ENCODE assay signal across 16 cellular contexts in genomic region chr14:75342762-75343599, GRCh38.
A peak's percentile ranks its signal among the peaks of the same experiment; 100 is the strongest.
DNase-seq lines count a peak whose midpoint lies in the region; ATAC-seq and TF ChIP-seq lines count a peak whose summit lies in the region.
"Had no signal": no experiment of that assay in that cellular context is flagged by ENCODE, and none has a peak within 500 bp of the region (broad histone marks: within the 10 kb centered on the region; RNA-seq: fewer than 3 reads in every experiment).

No MANE protein-coding gene starts in this region.

- H3K36me3 ChIP-seq in stomach: no peaks in the 10 kb centered on the region
- no peaks in the 10 kb centered on the region for H3K36me3 ChIP-seq in mesenchymal stem cell (ENCODE audit: control insufficient read depth in 1 of 2, insufficient read depth in 2 of 2, low read depth in 1 of 2, low read length in 2 of 2)
- H3K36me3 ChIP-seq: heart left ventricle, neural progenitor cell, uterus had no signal

- no peak for TF ChIP-seq POLR2A in stomach (IDR thresholded peaks at IDR 0.05)

- no peak overlapping the region for H2BK120ac ChIP-seq in mesenchymal stem cell (ENCODE audit: low read depth, low read length)

- peak overlapping the region; percentile 82 to 98 (median 86) for H3K27ac Mint-ChIP-seq in CD14-positive monocyte
- H3K27ac Mint-ChIP-seq: neural progenitor cell had no signal

- H3K4me3 ChIP-seq in stomach: no peak overlapping the region
- H3K4me3 ChIP-seq in mesenchymal stem cell (ENCODE audit: insufficient read depth in 1 of 2, low read depth in 1 of 2, low read length in 2 of 2): no peak overlapping the region
- H3K4me3 ChIP-seq: heart left ventricle, neural progenitor cell, skin epidermis, uterus had no signal

- H3K14ac ChIP-seq in mesenchymal stem cell (ENCODE audit: low read length in 2 of 2): no peak overlapping the region

- H3K9me3 ChIP-seq in stomach (no peaks in the 10 kb centered on the region), mesenchymal stem cell (ENCODE audit: control insufficient read depth, low read length) (no peaks in the 10 kb centered on the region)
- H3K9me3 ChIP-seq: uterus had no signal

- H3K79me1 ChIP-seq in mesenchymal stem cell (replicated peaks; ENCODE audit: low read length, poor library complexity, severe bottlenecking): no peaks in the 10 kb centered on the region

- peaks cover 0 to 3% of the 10 kb centered on the region in 2 donors for H3K36me3 Mint-ChIP-seq in CD14-positive monocyte
- H3K36me3 Mint-ChIP-seq: neural progenitor cell had no signal

- peak overlapping the region in 2 of 5 donors; percentile 77 to 79 for H3K27ac ChIP-seq in stomach
- no peak overlapping the region for H3K27ac ChIP-seq in mesenchymal stem cell (ENCODE audit: low read length, poor library complexity, severe bottlenecking)
- H3K27ac ChIP-seq: neural progenitor cell, uterus had no signal

- H3K27me3 Mint-ChIP-seq in CD14-positive monocyte (ENCODE audit: low read depth in 3 of 3): peaks cover 0 to 3% (median 0%) of the 10 kb centered on the region in 3 donors

- H3K27me3 ChIP-seq in stomach (no peaks in the 10 kb centered on the region), mesenchymal stem cell (ENCODE audit: control insufficient read depth in 1 of 2, insufficient read depth in 1 of 2, low read length in 2 of 2) (peaks cover 3 to 41% of the 10 kb centered on the region in 2 experiments)
- H3K27me3 ChIP-seq: heart left ventricle, neural progenitor cell, uterus had no signal

- H4K91ac ChIP-seq in mesenchymal stem cell (ENCODE audit: low read length): no peak overlapping the region

- peaks cover 68% of the 10 kb centered on the region for H3K4me1 Mint-ChIP-seq in CD14-positive monocyte
- H3K4me1 Mint-ChIP-seq: neural progenitor cell had no signal

- H3K23ac ChIP-seq in mesenchymal stem cell (ENCODE audit: low read length in 2 of 2): no peak overlapping the region

- H2BK12ac ChIP-seq in mesenchymal stem cell (ENCODE audit: low read length in 2 of 2): no peak overlapping the region

- no peak overlapping the region for H2BK5ac ChIP-seq in mesenchymal stem cell (ENCODE audit: low read depth, low read length, poor library complexity, severe bottlenecking)

- no peak overlapping the region for H2AFZ ChIP-seq in mesenchymal stem cell (ENCODE audit: low read depth, low read length)
- H2AFZ ChIP-seq: neural progenitor cell had no signal

- H3K4me1 ChIP-seq in stomach (peaks cover 0 to 26% (median 0%) of the 10 kb centered on the region in 4 donors), mesenchymal stem cell (ENCODE audit: control insufficient read depth, insufficient read depth, low read depth, low read length) (no peaks in the 10 kb centered on the region)
- H3K4me1 ChIP-seq: neural progenitor cell, uterus had no signal

- no peak for TF ChIP-seq EP300 in stomach (IDR thresholded peaks at IDR 0.05)

- H3K9me3 Mint-ChIP-seq in CD14-positive monocyte: peaks cover 0 to 7% (median 3%) of the 10 kb centered on the region in 7 donors

- no peak overlapping the region for H3K4me2 ChIP-seq in mesenchymal stem cell (ENCODE audit: low read length, poor library complexity, severe bottlenecking)
- H3K4me2 ChIP-seq: neural progenitor cell had no signal

- DNase-seq in CD14-positive monocyte (ENCODE audit: low spot score) (no peak), GM20000 (ENCODE audit: low spot score) (peak; percentile 39), germinal center (ENCODE audit: low spot score) (peak; percentile 61), stomach (no peak), mesenchymal stem cell (no peak), DMS153 (lab: John Stamatoyannopoulos, UW) (no peak)
- DNase-seq in activated CD8-positive, alpha-beta memory T cell treated with anti-CD3 and anti-CD28 coated beads for 24 hours: no peak
- DNase-seq: activated CD4-positive, alpha-beta T cell treated with anti-CD3 and anti-CD28 coated beads, Interleukin-2, amount 50 U/mL, for 48 hours; activated gamma-delta T cell; heart left ventricle; left cardiac atrium; PC-3; uterus had no signal

- H3K9ac ChIP-seq in mesenchymal stem cell (ENCODE audit: low read length): no peak overlapping the region
- H3K9ac ChIP-seq: neural progenitor cell had no signal

- no peak overlapping the region for H4K8ac ChIP-seq in mesenchymal stem cell (ENCODE audit: low read length)

- intact Hi-C loops in CD14-positive monocyte (cut with micrococcal nuclease): loop anchor here in 1 of 2 donors (2.0 to 5.0 kb wide), 2 partner anchors 14 to 84 kb away; partner anchors contain the start of gene JDP2
- intact Hi-C loops in stomach (cut with DNase I; ENCODE audit: low total_unique reads): no loop called here

- no peak overlapping the region for H2BK15ac ChIP-seq in mesenchymal stem cell (ENCODE audit: low read depth, poor library complexity, severe bottlenecking)

- H3K4me3 Mint-ChIP-seq in CD14-positive monocyte: no peak overlapping the region
- H3K4me3 Mint-ChIP-seq: neural progenitor cell had no signal

- peak; percentile 39 for ATAC-seq in HG03469 (IDR thresholded peaks at IDR 0.05; ENCODE audit: unreplicated experiment)
- ATAC-seq: heart left ventricle, left cardiac atrium, PC-3 had no signal

- no peak overlapping the region for H3K18ac ChIP-seq in mesenchymal stem cell (ENCODE audit: low read depth in 1 of 2, low read length in 2 of 2)

- no peak overlapping the region for H3K4ac ChIP-seq in mesenchymal stem cell (ENCODE audit: low read depth in 1 of 2, low read length in 2 of 2)

- no peak overlapping the region for H2AK5ac ChIP-seq in mesenchymal stem cell (ENCODE audit: low read length, severe bottlenecking)

- TF ChIP-seq CTCF in CD14-positive monocyte (IDR thresholded peaks at IDR 0.05): no peak
- TF ChIP-seq CTCF in GM20000 (IDR thresholded peaks at IDR 0.05; ENCODE audit: extremely low read depth, missing control alignments): no peak
- TF ChIP-seq CTCF in stomach (IDR thresholded peaks at IDR 0.05): no peak

- WGBS in stomach, 5 donors: 64 to 81% (median 71%) methylated on average over 4 of the region's 4 CpGs
- WGBS in mesenchymal stem cell: 89% methylated on average over 3 of the region's 4 CpGs

Comparison
In these comparisons a context has a peak if more than half of its experiments do, and no peak if none do; other contexts are left out.
1. DNase-seq: peak in GM20000 (single experiment) and germinal center (single experiment); none in CD14-positive monocyte (single experiment), stomach (single experiment), activated CD8-positive, alpha-beta memory T cell treated with anti-CD3 and anti-CD28 coated beads for 24 hours (single experiment), mesenchymal stem cell (single experiment) and DMS153 (single experiment).